Comparison of ENCODE assay signal across 18 cellular contexts in the genomic region with DNA sequence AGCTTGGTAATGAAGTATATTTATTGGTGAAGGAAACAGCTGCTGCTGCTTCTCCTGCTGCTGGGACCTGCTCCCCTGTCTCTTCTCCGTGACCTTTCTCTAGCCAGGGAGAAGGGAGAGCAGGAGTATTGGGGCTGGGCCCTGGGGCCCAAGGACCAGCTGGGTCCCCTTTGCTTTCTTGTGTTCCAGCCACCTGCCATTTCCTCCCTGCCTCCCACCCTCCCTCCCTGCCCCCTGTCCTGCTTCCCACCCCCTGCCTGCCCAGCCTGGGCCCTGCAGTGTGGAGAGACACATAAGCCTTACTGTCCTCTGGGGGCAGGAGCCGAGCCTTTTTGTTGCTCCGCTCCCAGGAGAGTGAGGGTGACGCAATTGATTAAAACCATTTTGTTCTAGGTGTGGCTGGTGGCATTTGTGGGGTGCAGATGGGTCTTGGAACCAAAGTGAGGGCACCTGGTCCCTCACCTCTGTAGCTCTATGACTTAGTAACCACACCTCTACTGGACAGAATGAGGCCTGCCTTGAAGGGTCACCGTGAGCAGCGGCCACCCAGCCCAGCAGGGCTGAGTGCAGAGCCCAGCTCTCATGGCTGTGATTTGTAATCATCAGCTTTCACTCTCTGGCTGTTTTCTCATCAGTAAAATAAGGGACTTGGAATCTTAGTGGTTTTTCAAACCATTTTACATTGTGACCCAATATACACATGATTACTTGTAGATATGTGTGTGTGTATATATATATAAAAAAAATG. TPM values are rescaled to one million over a fixed set of nuclear protein-coding genes. Genes with fewer than 3 reads are reported as not detected.
DNase-seq lines count a peak whose midpoint lies in the region; ATAC-seq and TF ChIP-seq lines count a peak whose summit lies in the region.
"Had no signal": no experiment of that assay in that cellular context is flagged by ENCODE, and none has a peak within 500 bp of the region (broad histone marks: within the 10 kb centered on the region; RNA-seq: fewer than 3 reads in every experiment).

No MANE protein-coding gene starts in this region.

- H3K27ac ChIP-seq in CD4-positive, alpha-beta memory T cell (ENCODE audit: low read depth, low read length) = no peak overlapping the region
- H3K27ac ChIP-seq: 22Rv1, psoas muscle, transverse colon had no signal

- H3K27me3 Mint-ChIP-seq in brain (peaks cover 3% of the 10 kb centered on the region), neural crest cell (ENCODE audit: low read depth) (no peaks in the 10 kb centered on the region)
- H3K27me3 Mint-ChIP-seq in CD4-positive, alpha-beta memory T cell = no peaks in the 10 kb centered on the region

- no peak overlapping the region for H3K4me3 ChIP-seq in HAP-1
- no peak overlapping the region for H3K4me3 ChIP-seq in CD4-positive, alpha-beta memory T cell (ENCODE audit: low read length in 2 of 2)
- H3K4me3 ChIP-seq: psoas muscle, transverse colon had no signal

- TF ChIP-seq CTCF in brain (conservative IDR thresholded peaks at IDR 0.05) = no peak
- no peak for TF ChIP-seq CTCF in neural crest cell (conservative IDR thresholded peaks at IDR 0.05)

- in situ Hi-C loops in HAP-1 (cut with MboI; ENCODE audit: low sequenced_read_pairs) = no loop called here

- POLR2A ChIA-PET in CD4-positive, alpha-beta memory T cell (lab: Charles Lee; ENCODE audit: partially characterized antibody) = no interaction called here

- peak overlapping the region; percentile 64 to 93 (median 88) for H3K27ac Mint-ChIP-seq in brain
- H3K27ac Mint-ChIP-seq in neural crest cell (ENCODE audit: unreplicated experiment) = peak overlapping the region; percentile 83
- H3K27ac Mint-ChIP-seq in CD4-positive, alpha-beta memory T cell = no peak overlapping the region

- no peaks in the 10 kb centered on the region for H3K27me3 ChIP-seq in HAP-1 (ENCODE audit: low read depth)
- no peaks in the 10 kb centered on the region for H3K27me3 ChIP-seq in CD4-positive, alpha-beta memory T cell (ENCODE audit: insufficient read depth, low read length)
- H3K27me3 ChIP-seq: BE2C, transverse colon had no signal

- no peak for ATAC-seq in GM19455 (IDR thresholded peaks at IDR 0.05; ENCODE audit: unreplicated experiment)
- ATAC-seq: psoas muscle had no signal

- H3K36me3 Mint-ChIP-seq in brain = peaks cover 7% of the 10 kb centered on the region
- no peaks in the 10 kb centered on the region for H3K36me3 Mint-ChIP-seq in neural crest cell (ENCODE audit: low read depth)
- peaks cover 7 to 30% of the 10 kb centered on the region in 2 donors for H3K36me3 Mint-ChIP-seq in CD4-positive, alpha-beta memory T cell

- H3K36me3 ChIP-seq in HAP-1 (replicated peaks) = no peaks in the 10 kb centered on the region
- H3K36me3 ChIP-seq in CD4-positive, alpha-beta memory T cell (ENCODE audit: insufficient read depth, low read length) = peaks cover 7% of the 10 kb centered on the region
- H3K36me3 ChIP-seq: BE2C, transverse colon had no signal

- CTCF ChIA-PET in CD4-positive, alpha-beta memory T cell (lab: Charles Lee; ENCODE audit: partially characterized antibody) = interaction anchor here (1.5 to 4.1 kb wide), 6 partner anchors 10 to 206 kb away, joined by 3 to 38 read pairs (median 6); no protein-coding TSS in a partner anchor

- DNase-seq in DMS 273 (lab: John Stamatoyannopoulos, UW; ENCODE audit: unreplicated experiment) (peak; percentile 55), DMS 273 treated with DMSO at 0.1 percent for 48 hours (lab: John Stamatoyannopoulos, UW) (no peak), NCI-H2107 (lab: John Stamatoyannopoulos, UW) (peak; percentile 58), neural crest cell (ENCODE audit: low read depth, low spot score) (no peak), HAP-1 (ENCODE audit: low spot score in 2 of 2) (no peak)
- no peak for DNase-seq in CD4-positive, alpha-beta memory T cell
- DNase-seq: cerebellar nuclear complex; hypothalamus; KBM-7; left colon; NCI-H774; psoas muscle; stimulated activated naive CD4-positive, alpha-beta T cell; transverse colon had no signal

- H3K4me1 ChIP-seq in HAP-1 = no peaks in the 10 kb centered on the region
- no peaks in the 10 kb centered on the region for H3K4me1 ChIP-seq in CD4-positive, alpha-beta memory T cell (ENCODE audit: insufficient read depth, low read length)
- H3K4me1 ChIP-seq: BE2C, psoas muscle, transverse colon had no signal

- no peaks in the 10 kb centered on the region for H3K9me3 Mint-ChIP-seq in brain
- no peaks in the 10 kb centered on the region for H3K9me3 Mint-ChIP-seq in neural crest cell
- H3K9me3 Mint-ChIP-seq in CD4-positive, alpha-beta memory T cell = no peaks in the 10 kb centered on the region

- H3K4me3 Mint-ChIP-seq in brain (no peak overlapping the region), neural crest cell (no peak overlapping the region)
- no peak overlapping the region for H3K4me3 Mint-ChIP-seq in CD4-positive, alpha-beta memory T cell

- H3K9me3 ChIP-seq in HAP-1 = no peaks in the 10 kb centered on the region
- no peaks in the 10 kb centered on the region for H3K9me3 ChIP-seq in CD4-positive, alpha-beta memory T cell (ENCODE audit: control insufficient read depth in 1 of 2, low read length in 2 of 2)
- H3K9me3 ChIP-seq: BE2C, psoas muscle, transverse colon had no signal

- intact Hi-C loops in CD4-positive, alpha-beta memory T cell (cut with micrococcal nuclease) = no loop called here

- H3K4me1 Mint-ChIP-seq in brain (peaks cover 19% of the 10 kb centered on the region), neural crest cell (peaks cover 12% of the 10 kb centered on the region)
- H3K4me1 Mint-ChIP-seq in CD4-positive, alpha-beta memory T cell = no peaks in the 10 kb centered on the region

RNA-seq across cellular contexts. Expression of a gene that starts 13.9 kb away (rescaled TPM):
- 113 TPM for polyA plus RNA-seq in brain (ENCODE audit: insufficient read depth, low read depth, low replicate concordance)
- 46.7 and 46.9 TPM in 2 replicates for total RNA-seq in neural crest cell
- 10 to 100 TPM; 44.4 to 45.4 TPM for total RNA-seq in CD4-positive, alpha-beta memory T cell
- polyA plus RNA-seq in CD4-positive, alpha-beta memory T cell = 10 to 100 TPM; 55.4 to 80.9 TPM

RNA-seq across cellular contexts. Expression of a gene that starts 33.8 kb away (rescaled TPM):
- polyA plus RNA-seq in brain (ENCODE audit: insufficient read depth, low read depth, low replicate concordance) = 24.1 TPM
- 0.72 and 1.4 TPM in 2 replicates for total RNA-seq in neural crest cell
- total RNA-seq in CD4-positive, alpha-beta memory T cell = 100 to 1,000 TPM; 146 to 158 TPM
- 100 to 1,000 TPM in 1 of 2 donors, 10 to 100 TPM in 1; 99.7 to 141 TPM for polyA plus RNA-seq in CD4-positive, alpha-beta memory T cell

RNA-seq across cellular contexts. Expression of a gene that starts 58.7 kb away (rescaled TPM):
- polyA plus RNA-seq in brain (ENCODE audit: insufficient read depth, low read depth, low replicate concordance) = 6.9 TPM
- total RNA-seq in neural crest cell = 12.9 and 13.6 TPM in 2 replicates
- total RNA-seq in CD4-positive, alpha-beta memory T cell = 10 to 100 TPM in 1 of 2 experiments, 1 to 10 TPM in 1; 8.8 to 11.7 TPM
- 1 to 10 TPM; 4.5 to 8.1 TPM for polyA plus RNA-seq in CD4-positive, alpha-beta memory T cell

Comparison
In these comparisons a context has a peak if more than half of its experiments do, and no peak if none do; other contexts are left out.
1. DNase-seq: peak in DMS 273 (single experiment) and NCI-H2107 (single experiment); none in DMS 273 treated with DMSO at 0.1 percent for 48 hours (single experiment), neural crest cell (single experiment), HAP-1 (0 of 2) and CD4-positive, alpha-beta memory T cell (0 of 5).
2. H3K27ac Mint-ChIP-seq: peak in brain (5 of 5) and neural crest cell (single experiment); none in CD4-positive, alpha-beta memory T cell (0 of 7).
3. RNA of a gene that starts 33.8 kb away (total RNA-seq): 146 to 158 TPM in CD4-positive, alpha-beta memory T cell; 0.72 to 1.4 TPM in neural crest cell; every median in the first group is over 10 times any median in the second.